Comparison of ENCODE assay signal across 19 cellular contexts in genomic region chr10:131251146-131251541, GRCh38.
"Had no signal": no experiment of that assay in that cellular context is flagged by ENCODE, and none has a peak within 500 bp of the region (broad histone marks: within the 10 kb centered on the region; RNA-seq: fewer than 3 reads in every experiment).

No MANE protein-coding gene starts in this region.

- H3K27ac ChIP-seq: adrenal gland, breast epithelium, gastrocnemius medialis, ovary, thoracic aorta had no signal

- H3K27ac Mint-ChIP-seq: activated naive CD4-positive, alpha-beta T cell treated with anti-CD3 and anti-CD28 coated beads, Interleukin-2, amount 50 U/mL, for 72 hours; immature natural killer cell; mesothelial cell of epicardium; stimulated activated memory B cell treated with anti-CD40 and anti-IgM and Interleukin-4, amounts not matched to agents 10 μg/mL and 1 μg/mL and 100 μg/mL, for 72 hours had no signal

- H3K9me3 ChIP-seq: adrenal gland, breast epithelium, gastrocnemius medialis, ovary, thoracic aorta had no signal

- H3K27me3 ChIP-seq: adrenal gland, ovary had no signal

- H3K27me3 Mint-ChIP-seq: stimulated activated memory B cell treated with anti-CD40 and anti-IgM and Interleukin-4, amounts not matched to agents 10 μg/mL and 1 μg/mL and 100 μg/mL, for 72 hours had no signal

- H3K4me1 ChIP-seq: adrenal gland, breast epithelium, gastrocnemius medialis had no signal

- H3K4me3 Mint-ChIP-seq: immature natural killer cell; mesothelial cell of epicardium; neural crest cell; stimulated activated memory B cell treated with anti-CD40 and anti-IgM and Interleukin-4, amounts not matched to agents 10 μg/mL and 1 μg/mL and 100 μg/mL, for 72 hours had no signal

- H3K36me3 ChIP-seq: adrenal gland, breast epithelium, gastrocnemius medialis, ovary, thoracic aorta had no signal

- H3K4me1 Mint-ChIP-seq: immature natural killer cell; stimulated activated memory B cell treated with anti-CD40 and anti-IgM and Interleukin-4, amounts not matched to agents 10 μg/mL and 1 μg/mL and 100 μg/mL, for 72 hours had no signal

- DNase-seq: activated CD4-positive, alpha-beta T cell treated with anti-CD3 and anti-CD28 coated beads, Interleukin-2, amount 50 U/mL, for 4 hours; activated gamma-delta T cell; adrenal gland; cerebellar nuclear complex; cortex of kidney; gastrocnemius medialis; immature natural killer cell; stimulated activated CD4-positive, alpha-beta T cell treated with anti-CD3 and anti-CD28 coated beads, Interleukin-4, amount 100 ng/mL, for 4 hours; SW 1271 had no signal

- H3K36me3 Mint-ChIP-seq: activated naive CD4-positive, alpha-beta T cell treated with anti-CD3 and anti-CD28 coated beads, Interleukin-2, amount 50 U/mL, for 72 hours; immature natural killer cell; mesothelial cell of epicardium; stimulated activated memory B cell treated with anti-CD40 and anti-IgM and Interleukin-4, amounts not matched to agents 10 μg/mL and 1 μg/mL and 100 μg/mL, for 72 hours had no signal

- H3K4me3 ChIP-seq: adrenal gland, breast epithelium, gastrocnemius medialis, lung, ovary, thoracic aorta had no signal

- ATAC-seq: activated naive CD4-positive, alpha-beta T cell treated with anti-CD3 and anti-CD28 coated beads, Interleukin-2, amount 50 U/mL, for 72 hours; esophagus mucosa; gastrocnemius medialis; sciatic nerve; stimulated activated memory B cell treated with anti-CD40 and anti-IgM and Interleukin-4, amounts not matched to agents 10 μg/mL and 1 μg/mL and 100 μg/mL, for 72 hours had no signal

- H3K9me3 Mint-ChIP-seq: activated naive CD4-positive, alpha-beta T cell treated with anti-CD3 and anti-CD28 coated beads, Interleukin-2, amount 50 U/mL, for 72 hours; immature natural killer cell; mesothelial cell of epicardium; neural crest cell had no signal
